7 cellular contexts compared by ENCODE assay signal in genomic region chr18:50203801-50204604, GRCh38. TPM values are rescaled to one million over a fixed set of nuclear protein-coding genes. Genes with fewer than 3 reads are reported as not detected.
A peak's percentile ranks its signal among the peaks of the same experiment; 100 is the strongest.
DNase-seq lines count a peak whose midpoint lies in the region; TF ChIP-seq lines count a peak whose summit lies in the region.

No MANE protein-coding gene starts in this region.

- in situ Hi-C loops in SK-MEL-5 (cut with HindIII; ENCODE audit: low pct_unique_long_range_greater_than_20kb, low sequenced_read_pairs): no loop called here

- no peak overlapping the region for H3K4me3 ChIP-seq in LNCaP clone FGC (ENCODE audit: low read depth, low read length)

- peak; percentile 81 for TF ChIP-seq CTCF in LNCaP clone FGC (IDR thresholded peaks at IDR 0.05; ENCODE audit: control insufficient read depth, extremely low read depth, insufficient read depth)

- DNase-seq in GM03348 (ENCODE audit: low spot score): peak; percentile 58
- DNase-seq in LNCaP clone FGC (ENCODE audit: low read depth): peak; percentile 33
- peak; percentile 53 for DNase-seq in SK-MEL-5 (ENCODE audit: low read depth, low spot score)
- DNase-seq in fibroblast of peridontal ligament (ENCODE audit: extremely low read depth): peak; percentile 9
- peak; percentile 27 for DNase-seq in occipital lobe (lab: John Stamatoyannopoulos, UW)
- no peak for DNase-seq in OCI-M2 (lab: John Stamatoyannopoulos, UW; ENCODE audit: unreplicated experiment)
- DNase-seq in NK-92 treated with Interleukin-12 subunit alpha and Interleukin-12 subunit beta, amount 100 ng/mL, for 24 hours (lab: John Stamatoyannopoulos, UW): no peak

RNA-seq across cellular contexts. Expression of gene MYO5B, which starts 9.1 kb away (rescaled TPM):
- total RNA-seq in SK-MEL-5 (2014; rRNA removed; shearing (Covaris generic)): 0.48 and 0.66 TPM in 2 replicates
- 0.51 and 3.1 TPM in 2 replicates for polyA plus RNA-seq in SK-MEL-5 (2015; cell fraction: cytosol; rRNA removed)
- polyA plus RNA-seq in SK-MEL-5 (2015; cell fraction: nucleus; rRNA removed): 0.23 and 3.5 TPM in 2 replicates
- total RNA-seq in occipital lobe: 30.7 TPM

Comparison
In these comparisons a context has a peak if more than half of its experiments do, and no peak if none do; other contexts are left out.
1. DNase-seq: peak in GM03348 (single experiment), LNCaP clone FGC (single experiment), SK-MEL-5 (single experiment), fibroblast of peridontal ligament (single experiment) and occipital lobe (single experiment); none in OCI-M2 (single experiment) and NK-92 treated with Interleukin-12 subunit alpha and Interleukin-12 subunit beta, amount 100 ng/mL, for 24 hours (single experiment).
2. RNA of gene MYO5B, which starts 9.1 kb away (total RNA-seq): 30.7 TPM in occipital lobe (single experiment); 0.48 to 0.66 TPM in SK-MEL-5; every median in the first group is over 10 times any median in the second.